In the genomic region with DNA sequence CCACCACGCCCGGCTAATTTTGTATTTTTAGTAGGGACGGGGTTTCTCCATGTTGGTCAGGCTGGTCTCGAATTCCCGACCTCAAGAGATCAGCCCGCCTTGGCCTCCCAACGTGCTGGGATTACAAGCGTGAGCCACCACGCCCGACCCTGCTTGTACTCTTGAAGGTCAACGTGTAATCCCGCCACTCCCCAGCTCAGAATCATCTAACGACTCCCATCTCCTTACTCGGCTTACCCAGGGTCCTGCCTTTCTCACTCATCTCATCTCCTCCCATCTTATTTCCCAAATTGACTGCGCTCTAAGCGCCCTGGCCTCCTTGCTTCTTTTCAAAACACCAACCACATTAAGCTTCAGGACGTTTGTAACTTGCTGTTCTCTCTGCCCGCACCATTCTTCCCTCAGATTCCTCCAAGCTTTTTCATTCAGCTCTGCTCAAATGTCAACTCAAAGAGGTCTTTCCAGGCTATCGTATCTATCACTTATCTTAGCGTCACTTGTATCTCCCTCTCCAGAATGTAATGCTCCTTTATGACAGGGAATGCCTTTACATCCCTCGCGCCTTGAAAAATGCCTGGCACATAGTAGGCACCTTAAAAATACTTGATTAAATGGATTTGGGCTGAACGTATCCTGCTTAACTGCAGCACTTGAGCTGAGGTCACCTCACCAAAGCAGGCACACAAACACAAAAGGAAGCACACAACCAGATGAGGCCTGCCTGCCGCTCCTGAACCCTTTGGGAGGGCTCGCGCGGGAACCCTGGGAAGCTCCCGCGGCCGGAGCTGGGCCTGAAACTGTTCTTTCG, we compare ENCODE assay signal across 8 cellular contexts. TPM values are rescaled to one million over a fixed set of nuclear protein-coding genes. Genes with fewer than 3 reads are reported as not detected.
DNase-seq lines count a peak whose midpoint lies in the region; ATAC-seq and TF ChIP-seq lines count a peak whose summit lies in the region.

No MANE protein-coding gene starts in this region.

- no peak for TF ChIP-seq CTCF in cardiac muscle cell (IDR thresholded peaks at IDR 0.05; ENCODE audit: low read depth, low read length)

- no peaks in the 10 kb centered on the region for H3K4me1 ChIP-seq in cardiac muscle cell (ENCODE audit: low read depth)

- H3K36me3 ChIP-seq in cardiac muscle cell: peaks cover under 1% of the 10 kb centered on the region

- intact Hi-C loops in sciatic nerve (cut with DNase I): no loop called here

- H3K27me3 ChIP-seq in cardiac muscle cell: peaks cover 4% of the 10 kb centered on the region

- ATAC-seq in sciatic nerve (peak; percentile 25), HG03139 (IDR thresholded peaks at IDR 0.05; ENCODE audit: unreplicated experiment) (no peak), HG03571 (IDR thresholded peaks at IDR 0.05; ENCODE audit: unreplicated experiment) (no peak)

- peak overlapping the region; percentile 78 for H3K4me3 ChIP-seq in cardiac muscle cell

- H3K27ac ChIP-seq in cardiac muscle cell: peak overlapping the region; percentile 99

- no peaks in the 10 kb centered on the region for H3K9me3 ChIP-seq in cardiac muscle cell (ENCODE audit: low read depth)

- peak; percentile 37 for DNase-seq in AG08395 (ENCODE audit: low spot score)
- DNase-seq in HCEC 1CT: peak; percentile 39
- peak; percentile 12 for DNase-seq in activated CD4-positive, alpha-beta T cell treated with anti-CD3 and anti-CD28 coated beads, Interleukin-2, amount 50 U/mL, for 1 hour
- DNase-seq in cardiac muscle cell (ENCODE audit: low read depth in 1 of 2, low spot score in 1 of 2): no peak
- DNase-seq in sciatic nerve (ENCODE audit: low spot score): no peak
- DNase-seq in ureter (ENCODE audit: low spot score): no peak

RNA-seq across cellular contexts. Expression of a gene that starts 1.4 kb away (rescaled TPM):
- total RNA-seq in cardiac muscle cell: 19.9 and 20.5 TPM in 2 replicates
- polyA plus RNA-seq in cardiac muscle cell: 18.1 and 23.8 TPM in 2 replicates
- total RNA-seq in sciatic nerve: 34.0 TPM
- 23.8 TPM for total RNA-seq in ureter

Comparison
In these comparisons a context has a peak if more than half of its experiments do, and no peak if none do; other contexts are left out.
1. DNase-seq: peak in AG08395 (single experiment), HCEC 1CT (single experiment) and activated CD4-positive, alpha-beta T cell treated with anti-CD3 and anti-CD28 coated beads, Interleukin-2, amount 50 U/mL, for 1 hour (single experiment); none in cardiac muscle cell (0 of 2), sciatic nerve (single experiment) and ureter (single experiment).